8 cellular contexts compared by ENCODE assay signal in the genomic region with DNA sequence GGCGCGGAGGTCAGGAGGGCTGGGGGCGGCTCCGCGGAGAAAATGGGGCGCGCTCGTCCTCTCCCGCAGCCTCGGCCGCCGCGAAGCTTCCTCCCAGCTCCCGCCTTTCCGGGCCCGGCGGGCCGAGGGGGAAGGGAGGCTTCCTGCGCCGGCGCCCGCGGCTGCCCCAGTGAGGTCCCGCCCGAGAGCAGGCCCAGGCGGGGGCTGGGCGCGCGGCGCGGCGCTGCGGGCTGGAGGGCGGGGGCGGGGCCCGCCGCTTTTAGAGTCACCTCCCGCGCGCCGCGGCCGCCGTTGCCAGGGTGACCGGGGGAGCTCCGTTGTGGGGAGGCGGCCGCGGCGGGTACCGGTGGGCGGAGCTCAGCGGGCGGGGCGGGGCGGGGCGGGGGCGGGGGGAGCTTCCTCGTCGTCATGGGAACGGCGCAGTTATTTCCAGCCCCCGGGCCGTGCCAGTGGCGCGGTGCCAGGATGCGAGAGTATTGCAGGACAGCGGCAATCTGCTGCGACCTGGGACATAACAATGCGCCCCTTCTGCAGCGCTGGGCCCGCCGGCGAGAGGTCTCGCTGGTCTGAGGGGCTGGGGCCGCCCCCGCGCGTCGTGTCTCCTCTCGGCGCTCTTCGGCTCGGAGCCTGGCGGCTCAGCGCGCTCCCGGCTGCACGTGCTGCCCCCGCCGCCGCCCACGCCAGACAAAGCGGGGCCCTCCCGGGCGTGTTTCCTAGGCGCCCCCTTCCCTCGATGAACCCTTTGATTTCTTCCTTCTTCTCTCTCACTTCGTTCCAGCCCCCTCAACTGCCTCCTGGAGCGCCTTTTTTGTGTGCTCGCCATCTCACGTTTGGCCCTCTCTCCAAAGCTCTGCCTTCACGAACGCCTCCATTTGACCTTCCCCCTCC. TPM values are rescaled to one million over a fixed set of nuclear protein-coding genes. Genes with fewer than 3 reads are reported as not detected.
DNase-seq lines count a peak whose midpoint lies in the region; ATAC-seq and TF ChIP-seq lines count a peak whose summit lies in the region.

No MANE protein-coding gene starts in this region.

- H3K27me3 ChIP-seq in adipocyte (replicated peaks; ENCODE audit: control insufficient read depth, insufficient read depth, low read length) (no peaks in the 10 kb centered on the region), heart left ventricle (no peaks in the 10 kb centered on the region)

- no peaks in the 10 kb centered on the region for H3K36me3 ChIP-seq in adipocyte (ENCODE audit: control insufficient read depth, insufficient read depth, low read length, severe bottlenecking)
- H3K36me3 ChIP-seq in heart left ventricle, result no peaks in the 10 kb centered on the region

- peaks cover 5% of the 10 kb centered on the region for H3K9me3 Mint-ChIP-seq in type B pancreatic cell

- peaks cover 13% of the 10 kb centered on the region for H3K27me3 Mint-ChIP-seq in type B pancreatic cell

- no peak for TF ChIP-seq CTCF in GM12864 (IDR thresholded peaks at IDR 0.05; ENCODE audit: low read depth, low read length, missing control alignments)
- TF ChIP-seq CTCF in heart left ventricle (IDR thresholded peaks at IDR 0.05), result no peak
- TF ChIP-seq CTCF in type B pancreatic cell (conservative IDR thresholded peaks at IDR 0.05), result no peak

- H3K36me3 Mint-ChIP-seq in type B pancreatic cell, result peaks cover 4% of the 10 kb centered on the region

- peak; percentile 85 for ATAC-seq in HG02642 (IDR thresholded peaks at IDR 0.05; ENCODE audit: poor library complexity, unreplicated experiment)
- ATAC-seq in heart left ventricle, result peak; percentile 86 to 97 (median 94)

- H3K9ac ChIP-seq in adipocyte (ENCODE audit: low read length), result peak overlapping the region; percentile 90

- DNase-seq in GM12864 (ENCODE audit: low read depth) (no peak), NCI-H1417 (lab: John Stamatoyannopoulos, UW) (peak; percentile 98 to 100 (median 99)), SW480 (ENCODE audit: low spot score) (peak; percentile 86), adipocyte (ENCODE audit: low read depth) (peak; percentile 97), heart left ventricle (peak; percentile 96 to 99 (median 97)), posterior cingulate gyrus (peak; percentile 78 to 99 (median 91)), type B pancreatic cell (ENCODE audit: extremely low spot score, unreplicated experiment) (peak; percentile 94)

- 1 to 3% (median 2%) methylated on average over 55 to 104 of the region's 104 CpGs for WGBS in heart left ventricle, 4 donors

- H3K9me3 ChIP-seq in adipocyte (ENCODE audit: control insufficient read depth, low read length) (no peaks in the 10 kb centered on the region), heart left ventricle (no peaks in the 10 kb centered on the region)

- peak in 1 of 2 donors; percentile 56 for TF ChIP-seq POLR2A in heart left ventricle (IDR thresholded peaks at IDR 0.05)

- peaks cover 61% of the 10 kb centered on the region for H3K4me1 Mint-ChIP-seq in type B pancreatic cell (ENCODE audit: unreplicated experiment)

- peaks cover 22% of the 10 kb centered on the region for H3K4me1 ChIP-seq in adipocyte (ENCODE audit: control insufficient read depth, insufficient read depth, low read length)
- H3K4me1 ChIP-seq in heart left ventricle, result peaks cover 0 to 72% (median 29%) of the 10 kb centered on the region in 12 donors

- peak overlapping the region; percentile 81 for H3K4me3 ChIP-seq in GM12864 (ENCODE audit: low read depth, low read length)
- H3K4me3 ChIP-seq in adipocyte (ENCODE audit: low read length), result peak overlapping the region; percentile 87
- peak overlapping the region; percentile 48 to 89 (median 71) for H3K4me3 ChIP-seq in heart left ventricle

- H3K27ac Mint-ChIP-seq in type B pancreatic cell, result peak overlapping the region; percentile 80

- H3K27ac ChIP-seq in heart left ventricle, result peak overlapping the region; percentile 68 to 95 (median 90)

- intact Hi-C loops in heart left ventricle (cut with DNase I) (loop anchor here in 3 of 10 donors (2.0 to 5.0 kb wide), 2 partner anchors 15 to 37 kb away; no protein-coding TSS in a partner anchor), posterior cingulate gyrus (cut with DNase I) (loop anchor here (2.0 to 5.0 kb wide), 2 partner anchors 17 to 37 kb away; partner anchors contain the start of gene IER5)

- peak overlapping the region; percentile 94 for H3K4me3 Mint-ChIP-seq in type B pancreatic cell

RNA-seq across cellular contexts. Expression of gene IER5, which starts 16.9 kb away (rescaled TPM):
- 10 to 100 TPM; 12.8 to 22.7 (median 18.4) TPM for total RNA-seq in heart left ventricle
- 10 to 100 TPM; 19.9 to 23.4 TPM for polyA plus RNA-seq in heart left ventricle
- 16.6 and 27.7 TPM in 2 replicates for total RNA-seq in type B pancreatic cell (ENCODE audit: low replicate concordance)
